Comparison of ENCODE assay signal across 12 cellular contexts in genomic region chr10:75097666-75098285, GRCh38. TPM values are rescaled to one million over a fixed set of nuclear protein-coding genes. Genes with fewer than 3 reads are reported as not detected.
DNase-seq lines count a peak whose midpoint lies in the region; ATAC-seq and TF ChIP-seq lines count a peak whose summit lies in the region.
"Had no signal": no experiment of that assay in that cellular context is flagged by ENCODE, and none has a peak within 500 bp of the region (broad histone marks: within the 10 kb centered on the region; RNA-seq: fewer than 3 reads in every experiment).

No MANE protein-coding gene starts in this region.

- no peaks in the 10 kb centered on the region for H3K9me3 ChIP-seq in Loucy (ENCODE audit: insufficient read depth, low read depth, low read length)
- H3K9me3 ChIP-seq in neural progenitor cell (ENCODE audit: low read depth): no peaks in the 10 kb centered on the region

- H3K36me3 Mint-ChIP-seq in neural progenitor cell: no peaks in the 10 kb centered on the region

- no peaks in the 10 kb centered on the region for H3F3A ChIP-seq in Loucy (ENCODE audit: low read depth)
- H3F3A ChIP-seq in neural progenitor cell (ENCODE audit: low read depth): peaks cover 14% of the 10 kb centered on the region

- peaks cover 11% of the 10 kb centered on the region for H3K27me3 Mint-ChIP-seq in neural progenitor cell (ENCODE audit: insufficient read depth, low read depth)
- H3K27me3 Mint-ChIP-seq: activated CD4-positive, alpha-beta T cell treated with anti-CD3 and anti-CD28 coated beads for 36 hours had no signal

- peaks cover 14% of the 10 kb centered on the region for H3K4me1 Mint-ChIP-seq in neural progenitor cell
- H3K4me1 Mint-ChIP-seq: activated CD4-positive, alpha-beta T cell treated with anti-CD3 and anti-CD28 coated beads for 36 hours had no signal

- H2AFZ ChIP-seq in Loucy (ENCODE audit: low read length) (no peak overlapping the region), neural progenitor cell (replicated peaks) (peak overlapping the region; percentile 85)

- H3K9ac ChIP-seq in Loucy (ENCODE audit: low read depth, low read length, poor library complexity, severe bottlenecking) (no peak overlapping the region), neural progenitor cell (no peak overlapping the region)

- H3K9me3 Mint-ChIP-seq in neural progenitor cell: peaks cover 4% of the 10 kb centered on the region

- H4K20me1 ChIP-seq in Loucy (ENCODE audit: insufficient read depth, low read length, poor library complexity, severe bottlenecking) (no peaks in the 10 kb centered on the region), neural progenitor cell (ENCODE audit: low read depth) (no peaks in the 10 kb centered on the region)

- no peak overlapping the region for H3K27ac Mint-ChIP-seq in neural progenitor cell
- H3K27ac Mint-ChIP-seq: activated CD4-positive, alpha-beta T cell treated with anti-CD3 and anti-CD28 coated beads for 36 hours had no signal

- H3K4me1 ChIP-seq in Loucy (ENCODE audit: insufficient read depth, low read length, poor library complexity, severe bottlenecking): peaks cover 4% of the 10 kb centered on the region
- peaks cover 10% of the 10 kb centered on the region for H3K4me1 ChIP-seq in neural progenitor cell

- H3K79me2 ChIP-seq in Loucy (ENCODE audit: insufficient read depth, low read length): no peaks in the 10 kb centered on the region
- H3K79me2 ChIP-seq in neural progenitor cell (ENCODE audit: low read depth): no peaks in the 10 kb centered on the region

- no peak for ATAC-seq in GM19452 (IDR thresholded peaks at IDR 0.05; ENCODE audit: unreplicated experiment)
- no peak for ATAC-seq in GM19023 (IDR thresholded peaks at IDR 0.05; ENCODE audit: unreplicated experiment)
- ATAC-seq: activated CD4-positive, alpha-beta T cell treated with anti-CD3 and anti-CD28 coated beads for 36 hours had no signal

- H3K4me3 ChIP-seq in Loucy (ENCODE audit: low read length, poor library complexity, severe bottlenecking) (no peak overlapping the region), cardiac fibroblast (replicated peaks in 1 of 2; ENCODE audit: low read depth in 2 of 2, low read length in 2 of 2) (no peak overlapping the region), neural progenitor cell (no peak overlapping the region), dorsolateral prefrontal cortex (no peak overlapping the region)
- H3K4me3 ChIP-seq: skin epidermis had no signal

- no peaks in the 10 kb centered on the region for H3K9me2 ChIP-seq in Loucy (replicated peaks; ENCODE audit: low read depth, low read length)

- TF ChIP-seq CTCF in Loucy (conservative IDR thresholded peaks at IDR 0.05; ENCODE audit: low read length) (peak; percentile 45), cardiac fibroblast (IDR thresholded peaks at IDR 0.05; ENCODE audit: low read depth, low read length) (peak; percentile 42), neural progenitor cell (IDR thresholded peaks at IDR 0.05) (peak; percentile 46), dorsolateral prefrontal cortex (IDR thresholded peaks at IDR 0.05 in 54 of 56, conservative IDR thresholded peaks at IDR 0.05 in 2 of 56; ENCODE audit: low read depth in 1 of 56, partially characterized antibody in 56 of 56) (peak in 2 of 56 donors; percentile 4 to 6)

- H3K36me3 ChIP-seq in Loucy (ENCODE audit: insufficient read depth, low read length) (no peaks in the 10 kb centered on the region), neural progenitor cell (no peaks in the 10 kb centered on the region)

- H3K27ac ChIP-seq in neural progenitor cell (no peak overlapping the region), dorsolateral prefrontal cortex (no peak overlapping the region)
- H3K27ac ChIP-seq: skin epidermis had no signal

- H3K27me3 ChIP-seq in Loucy (ENCODE audit: insufficient read depth, low read length, poor library complexity, severe bottlenecking): no peaks in the 10 kb centered on the region
- no peaks in the 10 kb centered on the region for H3K27me3 ChIP-seq in neural progenitor cell
- no peaks in the 10 kb centered on the region for H3K27me3 ChIP-seq in dorsolateral prefrontal cortex

- intact Hi-C loops in dorsolateral prefrontal cortex (cut with DNase I): loop anchor here (5.0 kb wide), 2 partner anchors 70 to 855 kb away; no protein-coding TSS in a partner anchor

- DNase-seq in NCI-H1436 (lab: John Stamatoyannopoulos, UW) (peak; percentile 16), NCI-H1436 treated with DMSO at 0.1 percent for 48 hours (lab: John Stamatoyannopoulos, UW) (no peak), cardiac fibroblast (ENCODE audit: low read depth in 2 of 2) (peak; percentile 19 to 44), neural progenitor cell (ENCODE audit: low spot score) (peak; percentile 50), dorsolateral prefrontal cortex (no peak)
- DNase-seq: activated CD4-positive, alpha-beta T cell treated with anti-CD3 and anti-CD28 coated beads for 36 hours; C1 segment of cervical spinal cord; NCI-H446 treated with DMSO at 0.1 percent for 48 hours had no signal

- H3K4me2 ChIP-seq in Loucy (ENCODE audit: low read depth, low read length, poor library complexity, severe bottlenecking): no peak overlapping the region
- no peak overlapping the region for H3K4me2 ChIP-seq in neural progenitor cell

- no peak overlapping the region for H3K4me3 Mint-ChIP-seq in neural progenitor cell
- H3K4me3 Mint-ChIP-seq: activated CD4-positive, alpha-beta T cell treated with anti-CD3 and anti-CD28 coated beads for 36 hours had no signal

RNA-seq across cellular contexts. Expression of gene SAMD8, which starts 13.7 kb away (rescaled TPM):
- total RNA-seq in neural progenitor cell (ENCODE audit: low replicate concordance) (25.7 and 39.5 TPM in 2 replicates), dorsolateral prefrontal cortex (10 to 100 TPM; 55.2 to 91.8 (median 66.8) TPM)

Comparison
In these comparisons a context has a peak if more than half of its experiments do, and no peak if none do; other contexts are left out.
1. DNase-seq: peak in NCI-H1436 (single experiment), cardiac fibroblast (2 of 2) and neural progenitor cell (single experiment); none in NCI-H1436 treated with DMSO at 0.1 percent for 48 hours (single experiment) and dorsolateral prefrontal cortex (0 of 10).